Comparison of ENCODE assay signal across 8 cellular contexts in genomic region chr10:46787321-46787615, GRCh38.
DNase-seq lines count a peak whose midpoint lies in the region; ATAC-seq and TF ChIP-seq lines count a peak whose summit lies in the region.

No MANE protein-coding gene starts in this region.

- no peaks in the 10 kb centered on the region for H3K79me2 ChIP-seq in fibroblast of lung (ENCODE audit: control insufficient read depth, insufficient read depth, low read length)

- peak; percentile 48 for DNase-seq in AG08395 (ENCODE audit: low spot score)
- DNase-seq in GM13977 (ENCODE audit: low spot score) = peak; percentile 8
- DNase-seq in activated CD4-positive, alpha-beta T cell treated with anti-CD3 and anti-CD28 coated beads, Interleukin-2, amount 10 ng/mL, durations not matched to agents 7 days and 5 days = peak; percentile 29
- peak; percentile 70 to 73 for DNase-seq in fibroblast of lung (ENCODE audit: low read depth in 2 of 2)
- peak in 7 of 10 donors; percentile 10 to 74 (median 36) for DNase-seq in naive thymus-derived CD8-positive, alpha-beta T cell
- no peak for DNase-seq in activated effector memory CD4-positive, alpha-beta T cell treated with Interleukin-2 at 50 U/mL for 16 hours

- peaks cover 4% of the 10 kb centered on the region for H3K4me1 Mint-ChIP-seq in activated CD4-positive, alpha-beta T cell treated with anti-CD3 and anti-CD28 coated beads, Interleukin-2, amount 10 ng/mL, durations not matched to agents 7 days and 5 days
- peaks cover 3 to 8% (median 4%) of the 10 kb centered on the region in 4 donors for H3K4me1 Mint-ChIP-seq in naive thymus-derived CD8-positive, alpha-beta T cell

- H3K4me3 ChIP-seq in fibroblast of lung (replicated peaks in 1 of 4; ENCODE audit: control extremely low read depth in 1 of 4, insufficient read depth in 1 of 4, low read depth in 3 of 4, low read length in 4 of 4) = peak overlapping the region; percentile 48 to 79 (median 70)

- peak overlapping the region; percentile 43 for H2AFZ ChIP-seq in fibroblast of lung (ENCODE audit: low read length)

- H3K27ac ChIP-seq in fibroblast of lung (ENCODE audit: insufficient read depth, low read length) = peak overlapping the region; percentile 60

- no peaks in the 10 kb centered on the region for H3K4me1 ChIP-seq in fibroblast of lung (ENCODE audit: control insufficient read depth, extremely low read depth, insufficient read depth, low read length)

- H3K27me3 Mint-ChIP-seq in activated CD4-positive, alpha-beta T cell treated with anti-CD3 and anti-CD28 coated beads, Interleukin-2, amount 10 ng/mL, durations not matched to agents 7 days and 5 days = peaks cover 13% of the 10 kb centered on the region
- no peaks in the 10 kb centered on the region for H3K27me3 Mint-ChIP-seq in naive thymus-derived CD8-positive, alpha-beta T cell

- CTCF ChIA-PET in activated CD4-positive, alpha-beta T cell treated with anti-CD3 and anti-CD28 coated beads, Interleukin-2, amount 10 ng/mL, durations not matched to agents 7 days and 5 days (lab: Charles Lee) = no interaction called here

- 0 out of 2 replicates have a peak, but pooled peaks have one; percentile 21 for TF ChIP-seq RAD21 in Ishikawa (IDR thresholded peaks at IDR 0.05; ENCODE audit: low read depth)

- POLR2A ChIA-PET in activated CD4-positive, alpha-beta T cell treated with anti-CD3 and anti-CD28 coated beads, Interleukin-2, amount 10 ng/mL, durations not matched to agents 7 days and 5 days (lab: Charles Lee) = no interaction called here
- POLR2A ChIA-PET in naive thymus-derived CD8-positive, alpha-beta T cell (lab: Charles Lee) = no interaction called here

- in situ Hi-C loops in GM13977 (cut with MboI; ENCODE audit: low pct_unique_long_range_greater_than_20kb, low sequenced_read_pairs, unreplicated experiment) = no loop called here

- H3K9me3 ChIP-seq in fibroblast of lung (ENCODE audit: control insufficient read depth, insufficient read depth, low read depth, low read length) = no peaks in the 10 kb centered on the region

- no peak for TF ChIP-seq EP300 in Ishikawa (IDR thresholded peaks at IDR 0.05; ENCODE audit: borderline replicate concordance)

- H3K27me3 ChIP-seq in fibroblast of lung (ENCODE audit: control insufficient read depth, insufficient read depth, low read length) = no peaks in the 10 kb centered on the region

- peak overlapping the region; percentile 82 for H3K4me3 Mint-ChIP-seq in activated CD4-positive, alpha-beta T cell treated with anti-CD3 and anti-CD28 coated beads, Interleukin-2, amount 10 ng/mL, durations not matched to agents 7 days and 5 days
- peak overlapping the region; percentile 71 to 96 (median 94) for H3K4me3 Mint-ChIP-seq in naive thymus-derived CD8-positive, alpha-beta T cell

- H3K4me2 ChIP-seq in fibroblast of lung (ENCODE audit: extremely low read depth, insufficient read depth, low read length) = peak overlapping the region; percentile 69

- H3K27ac Mint-ChIP-seq in activated CD4-positive, alpha-beta T cell treated with anti-CD3 and anti-CD28 coated beads, Interleukin-2, amount 10 ng/mL, durations not matched to agents 7 days and 5 days = no peak overlapping the region
- H3K27ac Mint-ChIP-seq in naive thymus-derived CD8-positive, alpha-beta T cell = peak overlapping the region in 9 of 10 donors; percentile 67 to 95 (median 87)

- peak; percentile 50 for TF ChIP-seq CTCF in GM13977 (IDR thresholded peaks at IDR 0.05; ENCODE audit: extremely low read depth, insufficient read depth, missing control alignments)
- TF ChIP-seq CTCF in fibroblast of lung (conservative IDR thresholded peaks at IDR 0.05 in 1 of 2, IDR thresholded peaks at IDR 0.05 in 1 of 2; ENCODE audit: low read depth in 1 of 2, low read length in 2 of 2) = peak in 1 of 2 donors; percentile 25

- no peaks in the 10 kb centered on the region for H4K20me1 ChIP-seq in fibroblast of lung (ENCODE audit: control insufficient read depth, extremely low read depth, insufficient read depth, low read length)

- no peaks in the 10 kb centered on the region for H3K9me3 Mint-ChIP-seq in activated CD4-positive, alpha-beta T cell treated with anti-CD3 and anti-CD28 coated beads, Interleukin-2, amount 10 ng/mL, durations not matched to agents 7 days and 5 days
- no peaks in the 10 kb centered on the region for H3K9me3 Mint-ChIP-seq in naive thymus-derived CD8-positive, alpha-beta T cell

- no peaks in the 10 kb centered on the region for H3K36me3 ChIP-seq in fibroblast of lung (ENCODE audit: control insufficient read depth, insufficient read depth, low read length)

- H3K36me3 Mint-ChIP-seq in activated CD4-positive, alpha-beta T cell treated with anti-CD3 and anti-CD28 coated beads, Interleukin-2, amount 10 ng/mL, durations not matched to agents 7 days and 5 days (ENCODE audit: low read depth) = no peaks in the 10 kb centered on the region
- H3K36me3 Mint-ChIP-seq in naive thymus-derived CD8-positive, alpha-beta T cell = peaks cover 0 to 2% (median 0%) of the 10 kb centered on the region in 3 donors

- peak; percentile 68 to 82 for ATAC-seq in naive thymus-derived CD8-positive, alpha-beta T cell
- no peak for ATAC-seq in HG02642 (IDR thresholded peaks at IDR 0.05; ENCODE audit: poor library complexity, unreplicated experiment)

- no peak overlapping the region for H3K9ac ChIP-seq in fibroblast of lung (ENCODE audit: insufficient read depth, low read length)

TF ChIP-seq in Ishikawa, 13 proteins besides CTCF, POLR2A, EP300 and RAD21:
- TF ChIP-seq TAF1 (IDR thresholded peaks at IDR 0.05; ENCODE audit: low read depth) (no peak), NFIC (IDR thresholded peaks at IDR 0.05) (no peak), USF1 (IDR thresholded peaks at IDR 0.05) (no peak), ZBTB7A (IDR thresholded peaks at IDR 0.05; ENCODE audit: low read depth) (no peak), TCF12 (IDR thresholded peaks at IDR 0.05; ENCODE audit: low read depth) (no peak), CREB1 (IDR thresholded peaks at IDR 0.05; ENCODE audit: low read depth) (no peak), TEAD4 (IDR thresholded peaks at IDR 0.05) (no peak), FOXM1 (IDR thresholded peaks at IDR 0.05; ENCODE audit: borderline replicate concordance, low read depth) (no peak)
- TF ChIP-seq, protein P1, sequence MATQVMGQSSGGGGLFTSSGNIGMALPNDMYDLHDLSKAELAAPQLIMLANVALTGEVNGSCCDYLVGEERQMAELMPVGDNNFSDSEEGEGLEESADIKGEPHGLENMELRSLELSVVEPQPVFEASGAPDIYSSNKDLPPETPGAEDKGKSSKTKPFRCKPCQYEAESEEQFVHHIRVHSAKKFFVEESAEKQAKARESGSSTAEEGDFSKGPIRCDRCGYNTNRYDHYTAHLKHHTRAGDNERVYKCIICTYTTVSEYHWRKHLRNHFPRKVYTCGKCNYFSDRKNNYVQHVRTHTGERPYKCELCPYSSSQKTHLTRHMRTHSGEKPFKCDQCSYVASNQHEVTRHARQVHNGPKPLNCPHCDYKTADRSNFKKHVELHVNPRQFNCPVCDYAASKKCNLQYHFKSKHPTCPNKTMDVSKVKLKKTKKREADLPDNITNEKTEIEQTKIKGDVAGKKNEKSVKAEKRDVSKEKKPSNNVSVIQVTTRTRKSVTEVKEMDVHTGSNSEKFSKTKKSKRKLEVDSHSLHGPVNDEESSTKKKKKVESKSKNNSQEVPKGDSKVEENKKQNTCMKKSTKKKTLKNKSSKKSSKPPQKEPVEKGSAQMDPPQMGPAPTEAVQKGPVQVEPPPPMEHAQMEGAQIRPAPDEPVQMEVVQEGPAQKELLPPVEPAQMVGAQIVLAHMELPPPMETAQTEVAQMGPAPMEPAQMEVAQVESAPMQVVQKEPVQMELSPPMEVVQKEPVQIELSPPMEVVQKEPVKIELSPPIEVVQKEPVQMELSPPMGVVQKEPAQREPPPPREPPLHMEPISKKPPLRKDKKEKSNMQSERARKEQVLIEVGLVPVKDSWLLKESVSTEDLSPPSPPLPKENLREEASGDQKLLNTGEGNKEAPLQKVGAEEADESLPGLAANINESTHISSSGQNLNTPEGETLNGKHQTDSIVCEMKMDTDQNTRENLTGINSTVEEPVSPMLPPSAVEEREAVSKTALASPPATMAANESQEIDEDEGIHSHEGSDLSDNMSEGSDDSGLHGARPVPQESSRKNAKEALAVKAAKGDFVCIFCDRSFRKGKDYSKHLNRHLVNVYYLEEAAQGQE (IDR thresholded peaks at IDR 0.05; ENCODE audit: low read depth) = no peak
